In genomic region chr5:180516440-180516839, GRCh38 we compare ENCODE assay signal across 22 cellular contexts.
"Had no signal": no experiment of that assay in that cellular context is flagged by ENCODE, and none has a peak within 500 bp of the region (broad histone marks: within the 10 kb centered on the region; RNA-seq: fewer than 3 reads in every experiment).

No MANE protein-coding gene starts in this region.

- H3K27me3 ChIP-seq: ovary, right lobe of liver, suprapubic skin, transverse colon, upper lobe of right lung, uterus had no signal

- H3K4me3 ChIP-seq: coronary artery, lung, mucosa of descending colon, ovary, right lobe of liver, suprapubic skin, transverse colon, upper lobe of right lung, uterus had no signal

- H3K27ac ChIP-seq: coronary artery, ovary, right lobe of liver, suprapubic skin, transverse colon, upper lobe of right lung, uterus had no signal

- DNase-seq: dermis blood vessel endothelial cell; effector memory CD4-positive, alpha-beta T cell; head of caudate nucleus; mucosa of descending colon; naive B cell; occipital lobe; ovary; right lobe of liver; small intestine; stimulated activated CD4-positive, alpha-beta T cell treated with anti-CD3 and anti-CD28 coated beads, Interleukin-15, amount 100 ng/mL, for 24 hours; stimulated activated CD4-positive, alpha-beta T cell treated with anti-CD3 and anti-CD28 coated beads, Interleukin-4, amount 100 ng/mL, for 1 hour; stimulated activated CD8-positive, alpha-beta memory T cell treated with anti-CD3 and anti-CD28 coated beads, Interleukin-4, amount 100 ng/mL, for 48 hours; stimulated activated naive CD4-positive, alpha-beta T cell; stimulated activated naive CD8-positive, alpha-beta T cell treated with anti-CD3 and anti-CD28 coated beads, Interleukin-15, amount 100 ng/mL, for 72 hours; transverse colon; upper lobe of right lung; uterus had no signal

- H3K9me3 Mint-ChIP-seq: memory B cell; naive B cell; nephron; stimulated activated naive CD8-positive, alpha-beta T cell treated with anti-CD3 and anti-CD28 coated beads, Interleukin-15, amount 100 ng/mL, for 72 hours had no signal

- H3K36me3 ChIP-seq: ovary, right lobe of liver, suprapubic skin, transverse colon, upper lobe of right lung, uterus had no signal

- ATAC-seq: mucosa of descending colon; right lobe of liver; stimulated activated naive CD8-positive, alpha-beta T cell treated with anti-CD3 and anti-CD28 coated beads, Interleukin-15, amount 100 ng/mL, for 72 hours; upper lobe of right lung had no signal

- H3K27me3 Mint-ChIP-seq: memory B cell; naive B cell; stimulated activated naive CD8-positive, alpha-beta T cell treated with anti-CD3 and anti-CD28 coated beads, Interleukin-15, amount 100 ng/mL, for 72 hours had no signal

- H3K4me1 ChIP-seq: right lobe of liver, upper lobe of right lung, uterus had no signal

- H3K9me3 ChIP-seq: mucosa of descending colon, ovary, right lobe of liver, suprapubic skin, transverse colon, upper lobe of right lung, uterus had no signal

- H3K4me3 Mint-ChIP-seq: memory B cell; nephron; stimulated activated naive CD8-positive, alpha-beta T cell treated with anti-CD3 and anti-CD28 coated beads, Interleukin-15, amount 100 ng/mL, for 72 hours had no signal

- H3K27ac Mint-ChIP-seq: memory B cell, nephron had no signal
